17 cellular contexts compared by ENCODE assay signal in the genomic region with DNA sequence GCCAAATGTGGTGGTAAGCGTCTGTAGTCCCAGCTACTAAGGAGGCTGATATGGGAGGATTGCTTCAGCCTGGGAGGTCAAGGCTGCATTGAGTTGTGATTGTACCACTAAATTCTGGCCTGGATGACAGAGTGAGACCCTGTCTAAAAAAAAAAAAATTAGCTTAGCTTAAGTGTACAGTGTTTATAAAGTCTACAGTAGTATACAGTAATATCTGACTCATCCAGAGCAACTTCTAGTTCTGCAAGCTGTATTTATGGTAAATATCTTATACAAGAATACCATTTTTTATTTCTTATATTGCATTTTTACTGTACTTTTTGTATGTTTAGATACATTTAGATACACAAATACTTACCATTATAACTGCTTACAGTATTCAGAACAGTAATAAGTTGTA. TPM values are rescaled to one million over a fixed set of nuclear protein-coding genes. Genes with fewer than 3 reads are reported as not detected.
DNase-seq lines count a peak whose midpoint lies in the region; ATAC-seq and TF ChIP-seq lines count a peak whose summit lies in the region.
"Had no signal": no experiment of that assay in that cellular context is flagged by ENCODE, and none has a peak within 500 bp of the region (broad histone marks: within the 10 kb centered on the region; RNA-seq: fewer than 3 reads in every experiment).

No MANE protein-coding gene starts in this region.

- DNase-seq in ELR (ENCODE audit: low read depth) = peak; percentile 47
- peak; percentile 69 for DNase-seq in IMR-90
- peak; percentile 11 for DNase-seq in mesenchymal stem cell
- no peak for DNase-seq in thyroid gland
- DNase-seq: AML-193; Caco-2; Calu3; CD4-positive, alpha-beta T cell; CD8-positive, alpha-beta T cell; DMS79 treated with DMSO at 0.1 percent for 48 hours; GDM1 had no signal

- peak overlapping the region; percentile 49; the same call in 1 of the 2 replicates for H3K4me2 ChIP-seq in IMR-90 (ENCODE audit: low read depth, low read length)
- H3K4me2 ChIP-seq in mesenchymal stem cell (ENCODE audit: low read length, poor library complexity, severe bottlenecking) = no peak overlapping the region
- H3K4me2 ChIP-seq: A549; BLaER1 treated with 17β-estradiol and CSF1 and Interleukin-3, amounts not matched to agents 10 nM and 100 nM had no signal

- H3K9me3 ChIP-seq in IMR-90 (ENCODE audit: control insufficient read depth, insufficient read depth, low read length) (no peaks in the 10 kb centered on the region), mesenchymal stem cell (ENCODE audit: control insufficient read depth, low read length) (no peaks in the 10 kb centered on the region), thyroid gland (no peaks in the 10 kb centered on the region)
- H3K9me3 ChIP-seq: A549; BLaER1 treated with 17β-estradiol and CSF1 and Interleukin-3, amounts not matched to agents 10 nM and 100 nM; Caco-2 had no signal

- no peak overlapping the region for H3K23ac ChIP-seq in IMR-90 (ENCODE audit: low read depth, low read length)
- no peak overlapping the region for H3K23ac ChIP-seq in mesenchymal stem cell (ENCODE audit: low read length in 2 of 2)

- peak overlapping the region; percentile 58 for H2BK5ac ChIP-seq in IMR-90 (ENCODE audit: low read depth, low read length, poor library complexity, severe bottlenecking)
- no peak overlapping the region for H2BK5ac ChIP-seq in mesenchymal stem cell (ENCODE audit: low read depth, low read length, poor library complexity, severe bottlenecking)

- no peak for TF ChIP-seq RAD21 in IMR-90 (IDR thresholded peaks at IDR 0.05; ENCODE audit: low read length)

- no peak overlapping the region for H2AK5ac ChIP-seq in IMR-90 (ENCODE audit: low read depth, low read length)
- no peak overlapping the region for H2AK5ac ChIP-seq in mesenchymal stem cell (ENCODE audit: low read length, severe bottlenecking)

- H2BK15ac ChIP-seq in IMR-90 (ENCODE audit: low read depth, low read length) (no peak overlapping the region), mesenchymal stem cell (ENCODE audit: low read depth, poor library complexity, severe bottlenecking) (no peak overlapping the region)

- no TSS peak for BruUV-seq in IMR-90 (replicated peaks; lab: Mats Ljungman, UMichigan)

- POLR2A ChIA-PET in IMR-90 (lab: Charles Lee; ENCODE audit: unreplicated experiment) = no interaction called here

- peaks cover 0 to 19% of the 10 kb centered on the region in 2 experiments; a peak in 3 of 4 replicates for H3K79me1 ChIP-seq in IMR-90 (ENCODE audit: low read depth in 1 of 2, low read length in 2 of 2)
- peaks cover 5% of the 10 kb centered on the region for H3K79me1 ChIP-seq in mesenchymal stem cell (replicated peaks; ENCODE audit: low read length, poor library complexity, severe bottlenecking)

- peaks cover 14% of the 10 kb centered on the region for H3K36me3 ChIP-seq in IMR-90 (ENCODE audit: control insufficient read depth, insufficient read depth, low read length)
- H3K36me3 ChIP-seq in mesenchymal stem cell (ENCODE audit: control insufficient read depth in 1 of 2, insufficient read depth in 2 of 2, low read depth in 1 of 2, low read length in 2 of 2) = peaks cover 19 to 54% of the 10 kb centered on the region in 2 experiments
- peaks cover 0 to 3% of the 10 kb centered on the region in 2 donors for H3K36me3 ChIP-seq in thyroid gland

- intact Hi-C loops in IMR-90 (cut with micrococcal nuclease) (loop anchor here (5.0 to 10.0 kb wide), 2 partner anchors 44 to 81 kb away; a partner anchor contains a TSS), thyroid gland (cut with DNase I) (no loop called here)

- ATAC-seq in IMR-90 (ENCODE audit: low read depth) (peak; percentile 76), GM19452 (IDR thresholded peaks at IDR 0.05; ENCODE audit: unreplicated experiment) (no peak)
- ATAC-seq: A549; CD8-positive, alpha-beta T cell; GM12878 had no signal

- no peak overlapping the region for H3K14ac ChIP-seq in IMR-90 (replicated peaks; ENCODE audit: low read depth, low read length)
- H3K14ac ChIP-seq in mesenchymal stem cell (ENCODE audit: low read length in 2 of 2) = no peak overlapping the region

- dilution Hi-C loops in IMR-90 (cut with HindIII; ENCODE audit: low sequenced_read_pairs, unreplicated experiment) = no loop called here

- WGBS in IMR-90 (ENCODE audit: extremely low coverage in 2 of 2, insufficient read length in 1 of 2), 2 experiments = no CpG with 5 or more reads among the region's 1 CpG
- 100% methylated on average over 1 of the region's 1 CpG for WGBS in mesenchymal stem cell
- WGBS in thyroid gland, 2 donors = 100% methylated on average over 1 of the region's 1 CpG

- CTCF ChIA-PET in IMR-90 (lab: Yijun Ruan, JAX) = interaction anchor here (0.6 kb wide), 1 partner anchor 290 kb away, joined by 3 read pairs; no protein-coding TSS in a partner anchor

- TF ChIP-seq POLR2A in IMR-90 (IDR thresholded peaks at IDR 0.05; ENCODE audit: low read depth, low read length) = no peak
- TF ChIP-seq POLR2A in thyroid gland (IDR thresholded peaks at IDR 0.05) = no peak

- H3K4ac ChIP-seq in IMR-90 (ENCODE audit: low read depth, low read length) = 0 out of 2 replicates have a peak overlapping the region, but pooled peaks have one; percentile 2
- H3K4ac ChIP-seq in mesenchymal stem cell (ENCODE audit: low read depth in 1 of 2, low read length in 2 of 2) = no peak overlapping the region

- H4K5ac ChIP-seq in IMR-90 (ENCODE audit: low read depth, low read length) = 0 out of 2 replicates have a peak overlapping the region, but pooled peaks have one; percentile 20

- in situ Hi-C loops in IMR-90 (cut with MboI; ENCODE audit: low sequenced_read_pairs) = no loop called here

- H4K91ac ChIP-seq in IMR-90 (ENCODE audit: insufficient read depth, low read depth, low read length) (no peak overlapping the region), mesenchymal stem cell (ENCODE audit: low read length) (no peak overlapping the region)

- H3K18ac ChIP-seq in IMR-90 (ENCODE audit: low read depth, low read length) = peak overlapping the region; percentile 13; the same call in 1 of the 2 replicates
- H3K18ac ChIP-seq in mesenchymal stem cell (ENCODE audit: low read depth in 1 of 2, low read length in 2 of 2) = no peak overlapping the region

- H3K27ac ChIP-seq in IMR-90 (ENCODE audit: insufficient read depth, low read length) = peak overlapping the region; percentile 49; the same call in 1 of the 2 replicates
- H3K27ac ChIP-seq in mesenchymal stem cell (ENCODE audit: low read length, poor library complexity, severe bottlenecking) = no peak overlapping the region
- no peak overlapping the region for H3K27ac ChIP-seq in thyroid gland
- H3K27ac ChIP-seq: 22Rv1; A549; BLaER1 treated with 17β-estradiol and CSF1 and Interleukin-3, amounts not matched to agents 10 nM and 100 nM; C4-2B had no signal

- no peaks in the 10 kb centered on the region for H4K20me1 ChIP-seq in IMR-90 (ENCODE audit: insufficient read depth, low read length)

- H3K27me3 ChIP-seq in IMR-90 (ENCODE audit: control insufficient read depth, insufficient read depth, low read length) = no peaks in the 10 kb centered on the region
- H3K27me3 ChIP-seq in mesenchymal stem cell (ENCODE audit: control insufficient read depth in 1 of 2, insufficient read depth in 1 of 2, low read length in 2 of 2) = no peaks in the 10 kb centered on the region
- no peaks in the 10 kb centered on the region for H3K27me3 ChIP-seq in thyroid gland
- H3K27me3 ChIP-seq: BLaER1 treated with 17β-estradiol and CSF1 and Interleukin-3, amounts not matched to agents 10 nM and 100 nM had no signal

- TF ChIP-seq CTCF in IMR-90 (conservative IDR thresholded peaks at IDR 0.05; ENCODE audit: low read depth, low read length) = no peak
- no peak for TF ChIP-seq CTCF in thyroid gland (IDR thresholded peaks at IDR 0.05)

- no peak overlapping the region for H2BK12ac ChIP-seq in mesenchymal stem cell (ENCODE audit: low read length in 2 of 2)

- no peak overlapping the region for H2AK9ac ChIP-seq in IMR-90 (replicated peaks; ENCODE audit: low read depth, low read length, poor library complexity)

- H2BK120ac ChIP-seq in IMR-90 (ENCODE audit: low read depth, low read length) (no peak overlapping the region), mesenchymal stem cell (ENCODE audit: low read depth, low read length) (no peak overlapping the region)

- H3K56ac ChIP-seq in IMR-90 (ENCODE audit: extremely low read depth, insufficient read depth, low read length) = no peak overlapping the region

- H3K4me1 ChIP-seq in IMR-90 (ENCODE audit: control insufficient read depth, insufficient read depth, low read length) (peaks cover 7% of the 10 kb centered on the region), mesenchymal stem cell (ENCODE audit: control insufficient read depth, insufficient read depth, low read depth, low read length) (peaks cover 2% of the 10 kb centered on the region), thyroid gland (peaks cover 26 to 33% of the 10 kb centered on the region in 2 donors)
- H3K4me1 ChIP-seq: BLaER1 treated with 17β-estradiol and CSF1 and Interleukin-3, amounts not matched to agents 10 nM and 100 nM had no signal

- H2AFZ ChIP-seq in IMR-90 (replicated peaks; ENCODE audit: low read length, poor library complexity) = no peak overlapping the region
- H2AFZ ChIP-seq in mesenchymal stem cell (ENCODE audit: low read depth, low read length) = no peak overlapping the region

- H3K4me3 ChIP-seq in IMR-90 (ENCODE audit: insufficient read depth, low read depth, low read length) (no peak overlapping the region), mesenchymal stem cell (ENCODE audit: insufficient read depth in 1 of 2, low read depth in 1 of 2, low read length in 2 of 2) (no peak overlapping the region), thyroid gland (replicated peaks in 1 of 3) (no peak overlapping the region)
- H3K4me3 ChIP-seq: A549; BLaER1 treated with 17β-estradiol and CSF1 and Interleukin-3, amounts not matched to agents 10 nM and 100 nM; GM12878 had no signal

- peak overlapping the region in 1 of 2 experiments; percentile 20; a peak in 1 of 4 replicates for H4K8ac ChIP-seq in IMR-90 (ENCODE audit: low read depth in 2 of 2, low read length in 2 of 2)
- H4K8ac ChIP-seq in mesenchymal stem cell (ENCODE audit: low read length) = no peak overlapping the region

- peaks cover 3% of the 10 kb centered on the region for H3K9me1 ChIP-seq in IMR-90 (ENCODE audit: insufficient read depth, low read length)

- no peak overlapping the region for H3K9ac ChIP-seq in IMR-90 (ENCODE audit: low read depth, low read length)
- H3K9ac ChIP-seq in mesenchymal stem cell (ENCODE audit: low read length) = no peak overlapping the region
- H3K9ac ChIP-seq: BLaER1 treated with 17β-estradiol and CSF1 and Interleukin-3, amounts not matched to agents 10 nM and 100 nM had no signal

- 0 out of 2 replicates have a peak overlapping the region, but pooled peaks have one; percentile 50 for H2BK20ac ChIP-seq in IMR-90 (ENCODE audit: low read depth, low read length)

TF ChIP-seq in IMR-90, 13 proteins besides CTCF, POLR2A, EP300 and RAD21 (continues in another document):
- TF ChIP-seq BHLHE40 (IDR thresholded peaks at IDR 0.05; ENCODE audit: low read depth, low read length) = no peak

RNA-seq across cellular contexts. Expression of a gene that starts 58.1 kb away (rescaled TPM):
- 28.7 and 30.8 TPM in 2 replicates for total RNA-seq in IMR-90 (2012; rRNA removed)
- 35.6 and 36.4 TPM in 2 replicates for polyA plus RNA-seq in IMR-90 (2012; rRNA removed)
- polyA plus RNA-seq in IMR-90 (2012; cell fraction: cytosol; rRNA removed) = 20.8 and 26.6 TPM in 2 replicates
- polyA plus RNA-seq in IMR-90 (2012; cell fraction: nucleus; rRNA removed; ENCODE audit: low replicate concordance) = 45.7 and 102 TPM in 2 replicates
- polyA plus RNA-seq in mesenchymal stem cell (2013, experiment 1 of 2) = 22.6 TPM
- polyA plus RNA-seq in mesenchymal stem cell (2013, experiment 2 of 2) = 26.4 TPM
- 10 to 100 TPM; 33.3 to 58.1 (median 46.4) TPM for total RNA-seq in thyroid gland

Comparison
In these comparisons a context has a peak if more than half of its experiments do, and no peak if none do; other contexts are left out.
1. DNase-seq: peak in ELR (single experiment), IMR-90 (single experiment) and mesenchymal stem cell (single experiment); none in thyroid gland (0 of 2).